In the genomic region with DNA sequence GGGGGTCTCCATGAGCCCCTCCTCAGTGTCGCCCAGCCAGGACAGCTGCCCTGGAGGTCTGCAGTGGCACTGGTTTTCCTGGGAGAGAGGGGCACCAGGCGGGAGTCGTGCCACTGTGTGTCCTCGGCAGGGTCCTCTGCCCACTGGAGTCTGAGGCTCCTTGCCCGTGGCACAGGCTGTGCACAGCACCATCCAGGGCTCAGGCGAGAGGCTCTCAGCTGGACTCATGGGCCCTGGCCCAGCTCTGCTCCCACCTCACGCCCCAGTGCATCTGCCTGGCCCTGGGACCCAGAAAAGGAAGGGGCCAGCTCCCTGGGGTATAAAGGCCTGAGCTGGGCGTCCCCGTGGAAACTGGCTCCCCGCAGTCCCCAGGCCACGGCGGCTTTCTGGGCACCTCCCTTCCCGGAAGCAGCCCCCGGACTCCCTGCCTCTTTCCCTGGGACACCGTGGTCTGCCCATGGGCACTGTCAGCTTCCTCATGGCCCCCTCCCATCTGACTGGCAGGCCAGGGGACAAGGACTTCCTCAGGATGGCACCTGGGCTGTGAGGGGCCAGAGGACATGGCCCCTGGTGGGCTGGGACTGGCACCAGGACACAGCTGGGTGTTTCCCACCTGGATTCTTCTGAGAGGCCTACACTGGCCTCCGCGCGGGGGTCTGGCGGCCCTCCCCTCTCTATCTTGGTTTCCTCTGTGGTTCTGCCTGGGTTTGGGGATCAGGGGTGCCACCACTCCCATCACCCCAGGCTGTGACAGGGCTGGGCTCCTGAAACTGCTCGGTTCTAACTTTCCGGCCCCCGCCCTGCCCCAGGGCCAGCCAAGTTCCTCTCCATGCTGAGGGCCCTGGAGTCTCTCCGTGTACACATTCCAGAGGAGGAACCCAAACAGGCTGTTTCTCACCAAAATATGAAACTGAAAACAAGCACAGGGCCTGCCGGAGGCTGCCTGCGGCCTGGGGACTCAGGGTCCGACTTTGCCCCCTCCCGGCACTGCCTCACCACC, we compare ENCODE assay signal across 16 cellular contexts. TPM values are rescaled to one million over a fixed set of nuclear protein-coding genes. Genes with fewer than 3 reads are reported as not detected.
"Had no signal": no experiment of that assay in that cellular context is flagged by ENCODE, and none has a peak within 500 bp of the region (broad histone marks: within the 10 kb centered on the region; RNA-seq: fewer than 3 reads in every experiment).

No MANE protein-coding gene starts in this region.

- H3K79me2 ChIP-seq: parathyroid adenoma had no signal

- H3K9ac ChIP-seq: parathyroid adenoma had no signal

- H3K4me1 ChIP-seq: breast epithelium, parathyroid adenoma had no signal

- H3K4me3 ChIP-seq: breast epithelium, dorsolateral prefrontal cortex, tibial artery had no signal

- H3K9me3 ChIP-seq: breast epithelium, tibial artery had no signal

- H3K27ac ChIP-seq: breast epithelium, dorsolateral prefrontal cortex, parathyroid adenoma, tibial artery had no signal

- H2AFZ ChIP-seq: parathyroid adenoma had no signal

- ATAC-seq: activated T-cell treated with anti-CD3 and anti-CD28 coated beads, Interleukin-2, amount 50 U/mL, for 4 hours; esophagus mucosa had no signal

- DNase-seq: activated CD4-positive, alpha-beta T cell treated with anti-CD3 and anti-CD28 coated beads, Interleukin-2, amount 50 U/mL, for 48 hours; activated CD4-positive, CD25-positive, alpha-beta regulatory T cell treated with anti-CD3 and anti-CD28 coated beads, Interleukin-2, amount 50 U/mL, for 72 hours; activated gamma-delta T cell treated with Interleukin-2 at 50 U/mL for 16 hours; activated naive CD8-positive, alpha-beta T cell treated with anti-CD3 and anti-CD28 coated beads for 36 hours; activated T-cell treated with anti-CD3 and anti-CD28 coated beads, Interleukin-2, amount 50 U/mL, for 4 hours; anterior cingulate cortex; foreskin fibroblast; retina had no signal

- H3K36me3 ChIP-seq: breast epithelium, tibial artery had no signal

RNA-seq across cellular contexts. Expression of a gene that starts 5.5 kb away (rescaled TPM):
- total RNA-seq: activated naive CD8-positive, alpha-beta T cell treated with anti-CD3 and anti-CD28 coated beads for 36 hours; activated T-cell treated with anti-CD3 and anti-CD28 coated beads, Interleukin-2, amount 50 U/mL, for 4 hours; breast epithelium; chondrocyte; esophagus mucosa; skeletal muscle tissue had no signal
- polyA plus RNA-seq: neural cell had no signal
